In genomic region chr12:52145941-52146821, GRCh38 we compare ENCODE assay signal across 11 cellular contexts. TPM values are rescaled to one million over a fixed set of nuclear protein-coding genes. Genes with fewer than 3 reads are reported as not detected.
DNase-seq lines count a peak whose midpoint lies in the region; ATAC-seq and TF ChIP-seq lines count a peak whose summit lies in the region.
"Had no signal": no experiment of that assay in that cellular context is flagged by ENCODE, and none has a peak within 500 bp of the region (broad histone marks: within the 10 kb centered on the region; RNA-seq: fewer than 3 reads in every experiment).

No MANE protein-coding gene starts in this region.

- peak overlapping the region; percentile 29 for H3K9ac ChIP-seq in HUES64 (ENCODE audit: low read depth, low read length)

- peak overlapping the region; percentile 20; the same call in 1 of the 2 replicates for H3K27ac ChIP-seq in HUES64 (ENCODE audit: low read depth, low read length)
- peak overlapping the region; percentile 92 for H3K27ac ChIP-seq in mesodermal cell (ENCODE audit: low read depth, low read length, severe bottlenecking)
- H3K27ac ChIP-seq in thyroid gland: peak overlapping the region; percentile 97 to 100 (median 98)

- no peak for TF ChIP-seq POLR2A in thyroid gland (IDR thresholded peaks at IDR 0.05)

- H3K4me3 ChIP-seq in HUES64 (ENCODE audit: low read length): no peak overlapping the region
- no peak overlapping the region for H3K4me3 ChIP-seq in mesodermal cell (ENCODE audit: extremely low read depth, insufficient read depth, low read length, poor library complexity, severe bottlenecking)
- H3K4me3 ChIP-seq in thyroid gland (replicated peaks in 1 of 3): no peak overlapping the region

- no peaks in the 10 kb centered on the region for H3K27me3 Mint-ChIP-seq in chondrocyte (ENCODE audit: low read depth)
- H3K27me3 Mint-ChIP-seq in activated T-helper 17 cell treated with anti-CD3 and anti-CD28 coated beads, Interleukin-2, amount 50 U/mL, for 72 hours: no peaks in the 10 kb centered on the region

- H3K4me3 Mint-ChIP-seq in chondrocyte (ENCODE audit: unreplicated experiment): no peak overlapping the region
- H3K4me3 Mint-ChIP-seq in activated T-helper 17 cell treated with anti-CD3 and anti-CD28 coated beads, Interleukin-2, amount 50 U/mL, for 72 hours: no peak overlapping the region
- H3K4me3 Mint-ChIP-seq: activated T-helper 1 cell treated with anti-CD3 and anti-CD28 coated beads, Interleukin-12 subunit alpha, Interleukin-12 subunit beta, Interleukin-2, Interleukin-4 antibody, amounts not matched to agents 30 ng/mL and 10 ng/mL and 1 ng/mL, durations not matched to agents 14 hours and 24 hours and 36 hours had no signal

- H3K9me3 ChIP-seq in HUES64 (ENCODE audit: insufficient read depth, low read depth, low read length) (no peaks in the 10 kb centered on the region), mesodermal cell (ENCODE audit: control insufficient read depth, low read length) (no peaks in the 10 kb centered on the region), thyroid gland (no peaks in the 10 kb centered on the region)

- no peaks in the 10 kb centered on the region for H3K9me3 Mint-ChIP-seq in chondrocyte (ENCODE audit: low read depth)
- H3K9me3 Mint-ChIP-seq in activated T-helper 17 cell treated with anti-CD3 and anti-CD28 coated beads, Interleukin-2, amount 50 U/mL, for 72 hours: no peaks in the 10 kb centered on the region
- H3K9me3 Mint-ChIP-seq: activated T-helper 1 cell treated with anti-CD3 and anti-CD28 coated beads, Interleukin-12 subunit alpha, Interleukin-12 subunit beta, Interleukin-2, Interleukin-4 antibody, amounts not matched to agents 30 ng/mL and 10 ng/mL and 1 ng/mL, durations not matched to agents 14 hours and 24 hours and 36 hours had no signal

- H3K36me3 ChIP-seq in HUES64 (ENCODE audit: insufficient read depth, low read length) (no peaks in the 10 kb centered on the region), mesodermal cell (ENCODE audit: control insufficient read depth, insufficient read depth, low read length) (no peaks in the 10 kb centered on the region), thyroid gland (no peaks in the 10 kb centered on the region)

- no peak for DNase-seq in chondrocyte (ENCODE audit: low spot score)
- no peak for DNase-seq in thyroid gland
- no peak for DNase-seq in foreskin melanocyte
- DNase-seq: activated CD4-positive, CD25-positive, alpha-beta regulatory T cell; NCI-H446; SIG-M5 had no signal

- TF ChIP-seq CTCF in chondrocyte (IDR thresholded peaks at IDR 0.05): no peak
- no peak for TF ChIP-seq CTCF in thyroid gland (IDR thresholded peaks at IDR 0.05)

- peak overlapping the region; percentile 93 for H3K27ac Mint-ChIP-seq in chondrocyte (ENCODE audit: unreplicated experiment)
- H3K27ac Mint-ChIP-seq in activated T-helper 17 cell treated with anti-CD3 and anti-CD28 coated beads, Interleukin-2, amount 50 U/mL, for 72 hours: no peak overlapping the region
- H3K27ac Mint-ChIP-seq: activated T-helper 1 cell treated with anti-CD3 and anti-CD28 coated beads, Interleukin-12 subunit alpha, Interleukin-12 subunit beta, Interleukin-2, Interleukin-4 antibody, amounts not matched to agents 30 ng/mL and 10 ng/mL and 1 ng/mL, durations not matched to agents 14 hours and 24 hours and 36 hours had no signal

- no peak for ATAC-seq in activated T-helper 17 cell treated with anti-CD3 and anti-CD28 coated beads, Interleukin-2, amount 50 U/mL, for 72 hours (replicated peaks)
- no peak for ATAC-seq in HG02678 (IDR thresholded peaks at IDR 0.05; ENCODE audit: unreplicated experiment)

- WGBS in HUES64: 94% methylated on average over 12 of the region's 12 CpGs
- 96 to 99% methylated on average over 12 of the region's 12 CpGs for WGBS in mesodermal cell (ENCODE audit: insufficient coverage in 2 of 2), 2 experiments
- 95 to 98% methylated on average over 11 to 12 of the region's 12 CpGs for WGBS in thyroid gland, 2 donors

- H3K4me1 ChIP-seq in HUES64 (ENCODE audit: insufficient read depth, low read length) (peaks cover 11% of the 10 kb centered on the region), mesodermal cell (ENCODE audit: control insufficient read depth, insufficient read depth, low read length, poor library complexity, severe bottlenecking) (peaks cover 54% of the 10 kb centered on the region), thyroid gland (peaks cover 35 to 69% of the 10 kb centered on the region in 2 donors)

- intact Hi-C loops in thyroid gland (cut with DNase I): no loop called here

- H3K4me1 Mint-ChIP-seq in chondrocyte (ENCODE audit: low read depth): peaks cover 62% of the 10 kb centered on the region
- peaks cover under 1% of the 10 kb centered on the region for H3K4me1 Mint-ChIP-seq in activated T-helper 17 cell treated with anti-CD3 and anti-CD28 coated beads, Interleukin-2, amount 50 U/mL, for 72 hours

- H3K36me3 Mint-ChIP-seq in chondrocyte (ENCODE audit: low read depth): no peaks in the 10 kb centered on the region
- H3K36me3 Mint-ChIP-seq in activated T-helper 17 cell treated with anti-CD3 and anti-CD28 coated beads, Interleukin-2, amount 50 U/mL, for 72 hours (ENCODE audit: low read depth): no peaks in the 10 kb centered on the region

- H3K27me3 ChIP-seq in HUES64 (ENCODE audit: insufficient read depth, low read length) (no peaks in the 10 kb centered on the region), thyroid gland (no peaks in the 10 kb centered on the region)

RNA-seq across cellular contexts. Expression of gene KRT80, which starts 45.6 kb away (rescaled TPM):
- polyA plus RNA-seq in HUES64 (2013, experiment 1 of 2): not detected
- 0.13 TPM for polyA plus RNA-seq in HUES64 (2013, experiment 2 of 2)
- 10.7 to 17.0 TPM (median 12.1 TPM) in 3 replicates for total RNA-seq in chondrocyte
- 1.1 TPM for polyA plus RNA-seq in mesodermal cell (2013, experiment 1 of 2)
- polyA plus RNA-seq in mesodermal cell (2013, experiment 2 of 2): 0.81 TPM
- total RNA-seq in thyroid gland: 1 to 10 TPM in 1 of 4 donors, under 1 TPM in 1, not detected in 2; 0.34 to 1.6 TPM
- not detected for total RNA-seq in activated T-helper 17 cell treated with anti-CD3 and anti-CD28 coated beads, Interleukin-2, amount 50 U/mL, for 72 hours
- total RNA-seq: activated T-helper 1 cell treated with anti-CD3 and anti-CD28 coated beads, Interleukin-12 subunit alpha, Interleukin-12 subunit beta, Interleukin-2, Interleukin-4 antibody, amounts not matched to agents 30 ng/mL and 10 ng/mL and 1 ng/mL, durations not matched to agents 14 hours and 24 hours and 36 hours had no signal

Comparison
In these comparisons a context has a peak if more than half of its experiments do, and no peak if none do; other contexts are left out.
1. H3K27ac ChIP-seq: peak in every context shown above with its lines; median percentile 98 in thyroid gland; 92 in mesodermal cell; 20 in HUES64.